ENCODE assay signal across 21 cellular contexts in the genomic region with DNA sequence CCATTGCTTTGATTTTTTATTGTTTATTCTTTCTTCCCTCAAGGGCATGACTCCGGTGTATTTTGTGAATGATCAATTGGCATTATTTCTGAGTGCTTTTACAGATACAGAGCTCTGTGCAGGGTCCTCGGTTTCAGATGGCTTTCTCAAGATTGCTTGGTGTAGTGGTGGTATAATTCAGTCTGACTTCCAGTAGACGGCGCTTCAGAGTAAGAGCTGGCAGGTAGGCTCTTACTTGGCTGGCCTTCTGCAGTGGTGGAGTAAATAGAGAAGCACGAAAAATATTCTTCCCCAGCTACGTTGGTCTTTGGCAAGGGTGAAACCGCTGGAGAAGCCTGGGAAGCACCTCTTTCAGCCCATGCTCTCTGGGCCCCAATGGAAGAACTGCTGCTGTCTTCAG.
"Had no signal": no experiment of that assay in that cellular context is flagged by ENCODE, and none has a peak within 500 bp of the region (broad histone marks: within the 10 kb centered on the region; RNA-seq: fewer than 3 reads in every experiment).

No MANE protein-coding gene starts in this region.

- H3K27ac ChIP-seq: ascending aorta, epithelial cell of prostate, ovary, spleen, thoracic aorta, upper lobe of right lung had no signal

- FAIRE-seq: bronchial epithelial cell, islet of Langerhans had no signal

- H3K4me1 ChIP-seq: ascending aorta, spleen, upper lobe of right lung had no signal

- H3K27me3 ChIP-seq: ascending aorta, ovary, spleen, upper lobe of right lung had no signal

- ATAC-seq: activated CD8-positive, alpha-beta memory T cell treated with anti-CD3 and anti-CD28 coated beads, Interleukin-2, amount 10 ng/mL, durations not matched to agents 7 days and 5 days; sciatic nerve; stimulated activated naive CD8-positive, alpha-beta T cell treated with anti-CD3 and anti-CD28 coated beads, Interleukin-15, amount 100 ng/mL, for 72 hours; upper lobe of right lung had no signal

- DNase-seq: activated CD4-positive, alpha-beta T cell treated with anti-CD3 and anti-CD28 coated beads for 1 hour; activated CD4-positive, alpha-beta T cell treated with anti-CD3 and anti-CD28 coated beads, Interleukin-2, amount 50 U/mL, for 48 hours; activated CD8-positive, alpha-beta memory T cell treated with anti-CD3 and anti-CD28 coated beads, Interleukin-2, amount 10 ng/mL, durations not matched to agents 7 days and 5 days; activated naive CD4-positive, alpha-beta T cell treated with anti-CD3 and anti-CD28 coated beads, Interleukin-2, amount 10 ng/mL, durations not matched to agents 7 days and 5 days; activated T-cell treated with anti-CD3 and anti-CD28 coated beads, Interleukin-2, amount 50 U/mL, for 1 hour; effector memory CD4-positive, alpha-beta T cell; head of caudate nucleus; naive B cell; ovary; spleen; stimulated activated naive CD8-positive, alpha-beta T cell treated with anti-CD3 and anti-CD28 coated beads, Interleukin-15, amount 100 ng/mL, for 72 hours; T-helper 9 cell; upper lobe of right lung had no signal

- H3K27me3 Mint-ChIP-seq: activated CD8-positive, alpha-beta memory T cell treated with anti-CD3 and anti-CD28 coated beads, Interleukin-2, amount 10 ng/mL, durations not matched to agents 7 days and 5 days; activated naive CD4-positive, alpha-beta T cell treated with anti-CD3 and anti-CD28 coated beads, Interleukin-2, amount 10 ng/mL, durations not matched to agents 7 days and 5 days; dendritic cell treated with granulocyte-macrophage colony-stimulating factor and Interleukin-4, amounts not matched to agents 40 ng/mL and 50 ng/mL, for 4 days; naive B cell; stimulated activated naive CD8-positive, alpha-beta T cell treated with anti-CD3 and anti-CD28 coated beads, Interleukin-15, amount 100 ng/mL, for 72 hours had no signal

- H3K4me3 ChIP-seq: ascending aorta, ovary, spleen, thoracic aorta, upper lobe of right lung had no signal

- H3K9me3 ChIP-seq: ascending aorta, ovary, thoracic aorta, upper lobe of right lung had no signal

- H3K4me1 Mint-ChIP-seq: activated CD8-positive, alpha-beta memory T cell treated with anti-CD3 and anti-CD28 coated beads, Interleukin-2, amount 10 ng/mL, durations not matched to agents 7 days and 5 days; activated naive CD4-positive, alpha-beta T cell treated with anti-CD3 and anti-CD28 coated beads, Interleukin-2, amount 10 ng/mL, durations not matched to agents 7 days and 5 days; naive B cell; stimulated activated naive CD8-positive, alpha-beta T cell treated with anti-CD3 and anti-CD28 coated beads, Interleukin-15, amount 100 ng/mL, for 72 hours had no signal

- H3K36me3 ChIP-seq: ascending aorta, ovary, spleen, thoracic aorta, upper lobe of right lung had no signal

- H3K27ac Mint-ChIP-seq: activated CD8-positive, alpha-beta memory T cell treated with anti-CD3 and anti-CD28 coated beads, Interleukin-2, amount 10 ng/mL, durations not matched to agents 7 days and 5 days; activated naive CD4-positive, alpha-beta T cell treated with anti-CD3 and anti-CD28 coated beads, Interleukin-2, amount 10 ng/mL, durations not matched to agents 7 days and 5 days; activated T-helper 2 cell treated with anti-CD3 and anti-CD28 coated beads, Interferon-gamma antibody, Interleukin-2, Interleukin-4, amounts not matched to agents 10 μg/mL and 5 μg/mL and 100 μg/mL, durations not matched to agents 14 hours and 24 hours and 36 hours; dendritic cell treated with granulocyte-macrophage colony-stimulating factor and Interleukin-4, amounts not matched to agents 40 ng/mL and 50 ng/mL, for 4 days; naive B cell; stimulated activated naive CD8-positive, alpha-beta T cell treated with anti-CD3 and anti-CD28 coated beads, Interleukin-15, amount 100 ng/mL, for 72 hours had no signal

- H3K36me3 Mint-ChIP-seq: activated CD8-positive, alpha-beta memory T cell treated with anti-CD3 and anti-CD28 coated beads, Interleukin-2, amount 10 ng/mL, durations not matched to agents 7 days and 5 days; activated naive CD4-positive, alpha-beta T cell treated with anti-CD3 and anti-CD28 coated beads, Interleukin-2, amount 10 ng/mL, durations not matched to agents 7 days and 5 days; naive B cell had no signal

- H3K4me3 Mint-ChIP-seq: activated CD8-positive, alpha-beta memory T cell treated with anti-CD3 and anti-CD28 coated beads, Interleukin-2, amount 10 ng/mL, durations not matched to agents 7 days and 5 days; activated naive CD4-positive, alpha-beta T cell treated with anti-CD3 and anti-CD28 coated beads, Interleukin-2, amount 10 ng/mL, durations not matched to agents 7 days and 5 days; dendritic cell treated with granulocyte-macrophage colony-stimulating factor and Interleukin-4, amounts not matched to agents 40 ng/mL and 50 ng/mL, for 4 days; stimulated activated naive CD8-positive, alpha-beta T cell treated with anti-CD3 and anti-CD28 coated beads, Interleukin-15, amount 100 ng/mL, for 72 hours had no signal
